In genomic region chr1:71054791-71055190, GRCh38 we compare ENCODE assay signal across 1 cellular context.
TF ChIP-seq lines count a peak whose summit lies in the region.

No MANE protein-coding gene starts in this region.

TF ChIP-seq in GM12878, 131 proteins besides CTCF, POLR2A, EP300 and RAD21:
- no peak for TF ChIP-seq ASH2L (IDR thresholded peaks at IDR 0.05; ENCODE audit: borderline replicate concordance, low read depth)
- peak; percentile 15 for TF ChIP-seq BCL3 (IDR thresholded peaks at IDR 0.05; ENCODE audit: borderline replicate concordance, insufficient read depth, low read depth, low read length, poor library complexity, severe bottlenecking)
- TF ChIP-seq RELA (IDR thresholded peaks at IDR 0.05; ENCODE audit: borderline replicate concordance, partially characterized antibody): no peak
- no peak for TF ChIP-seq JUNB (IDR thresholded peaks at IDR 0.05)
- TF ChIP-seq FOXM1 (IDR thresholded peaks at IDR 0.05; ENCODE audit: low read depth, low read length): no peak
- TF ChIP-seq TARDBP (IDR thresholded peaks at IDR 0.05; ENCODE audit: borderline replicate concordance): no peak
TF ChIP-seq in GM12878: peak in this region for 1.
